In genomic region chr12:54352022-54352531, GRCh38 we compare ENCODE assay signal across 8 cellular contexts. TPM values are rescaled to one million over a fixed set of nuclear protein-coding genes. Genes with fewer than 3 reads are reported as not detected.
DNase-seq lines count a peak whose midpoint lies in the region; ATAC-seq and TF ChIP-seq lines count a peak whose summit lies in the region.

No MANE protein-coding gene starts in this region.

- ATAC-seq in activated CD8-positive, alpha-beta memory T cell treated with anti-CD3 and anti-CD28 coated beads, Interleukin-2, amount 10 ng/mL, durations not matched to agents 7 days and 5 days, result no peak
- peak; percentile 22 to 90 (median 79) for ATAC-seq in heart right ventricle

- H3K9me3 Mint-ChIP-seq in activated CD8-positive, alpha-beta memory T cell treated with anti-CD3 and anti-CD28 coated beads, Interleukin-2, amount 10 ng/mL, durations not matched to agents 7 days and 5 days (ENCODE audit: low read depth), result no peaks in the 10 kb centered on the region

- peaks cover 8% of the 10 kb centered on the region for H3K4me1 Mint-ChIP-seq in activated CD8-positive, alpha-beta memory T cell treated with anti-CD3 and anti-CD28 coated beads, Interleukin-2, amount 10 ng/mL, durations not matched to agents 7 days and 5 days

- intact Hi-C loops in heart right ventricle (cut with DNase I), result loop anchor here in 1 of 10 donors (10.0 kb wide), 1 partner anchor 337 kb away; no protein-coding TSS in a partner anchor

- H3K4me1 ChIP-seq in heart right ventricle (peaks cover 0 to 38% (median 17%) of the 10 kb centered on the region in 9 donors), rectal smooth muscle tissue (ENCODE audit: control insufficient read depth, insufficient read depth, low read length) (peaks cover 38% of the 10 kb centered on the region)

- no peaks in the 10 kb centered on the region for H3K27me3 ChIP-seq in heart right ventricle
- no peaks in the 10 kb centered on the region for H3K27me3 ChIP-seq in rectal smooth muscle tissue (ENCODE audit: control insufficient read depth, insufficient read depth, low read length)

- peaks cover 16% of the 10 kb centered on the region for H3K36me3 Mint-ChIP-seq in activated CD8-positive, alpha-beta memory T cell treated with anti-CD3 and anti-CD28 coated beads, Interleukin-2, amount 10 ng/mL, durations not matched to agents 7 days and 5 days

- no peak overlapping the region for H3K9ac ChIP-seq in rectal smooth muscle tissue (ENCODE audit: low read length)

- H3K4me3 ChIP-seq in heart right ventricle (peak overlapping the region in 8 of 10 donors; percentile 2 to 51 (median 36)), rectal smooth muscle tissue (ENCODE audit: low read length) (peak overlapping the region; percentile 52)

- no peak for TF ChIP-seq CTCF in heart right ventricle (IDR thresholded peaks at IDR 0.05)

- H3K27ac ChIP-seq in heart right ventricle, result peak overlapping the region; percentile 32 to 86 (median 74)
- peak overlapping the region; percentile 91 for H3K27ac ChIP-seq in rectal smooth muscle tissue (ENCODE audit: low read depth, low read length)

- CTCF ChIA-PET in activated CD8-positive, alpha-beta memory T cell treated with anti-CD3 and anti-CD28 coated beads, Interleukin-2, amount 10 ng/mL, durations not matched to agents 7 days and 5 days (lab: Charles Lee), result interaction anchor here (1.4 to 5.4 kb wide), 5 partner anchors 10 to 58 kb away, joined by 4 to 29 read pairs (median 6); partner anchors contain the start of gene COPZ1

- H3K4me3 Mint-ChIP-seq in activated CD8-positive, alpha-beta memory T cell treated with anti-CD3 and anti-CD28 coated beads, Interleukin-2, amount 10 ng/mL, durations not matched to agents 7 days and 5 days, result no peak overlapping the region

- peaks cover 0 to 52% (median 38%) of the 10 kb centered on the region in 9 donors for H3K36me3 ChIP-seq in heart right ventricle
- H3K36me3 ChIP-seq in rectal smooth muscle tissue (ENCODE audit: control insufficient read depth, insufficient read depth, low read length), result peaks cover 18% of the 10 kb centered on the region

- H3K27ac Mint-ChIP-seq in activated CD8-positive, alpha-beta memory T cell treated with anti-CD3 and anti-CD28 coated beads, Interleukin-2, amount 10 ng/mL, durations not matched to agents 7 days and 5 days, result no peak overlapping the region

- WGBS in heart right ventricle, 2 donors, result 16 to 35% methylated on average over 21 of the region's 21 CpGs

- DNase-seq in activated CD8-positive, alpha-beta memory T cell treated with anti-CD3 and anti-CD28 coated beads, Interleukin-2, amount 50 U/mL, for 4 hours, result peak; percentile 50
- no peak for DNase-seq in activated CD8-positive, alpha-beta memory T cell treated with anti-CD3 and anti-CD28 coated beads, Interleukin-2, amount 10 ng/mL, durations not matched to agents 7 days and 5 days
- peak; percentile 27 for DNase-seq in activated T-cell treated with anti-CD3 and anti-CD28 coated beads for 48 hours (ENCODE audit: low read depth)
- DNase-seq in heart right ventricle, result peak; percentile 48 to 65
- DNase-seq in glomerular visceral epithelial cell (ENCODE audit: extremely low spot score), result no peak
- no peak for DNase-seq in COLO829 (ENCODE audit: low spot score)
- no peak for DNase-seq in cortex of kidney (lab: John Stamatoyannopoulos, UW)

- no peaks in the 10 kb centered on the region for H3K27me3 Mint-ChIP-seq in activated CD8-positive, alpha-beta memory T cell treated with anti-CD3 and anti-CD28 coated beads, Interleukin-2, amount 10 ng/mL, durations not matched to agents 7 days and 5 days

- no peaks in the 10 kb centered on the region for H3K9me3 ChIP-seq in heart right ventricle

RNA-seq across cellular contexts. Expression of gene GPR84, which starts 12.2 kb away (rescaled TPM):
- under 1 TPM; 0.32 to 0.59 TPM for total RNA-seq in activated CD8-positive, alpha-beta memory T cell treated with anti-CD3 and anti-CD28 coated beads, Interleukin-2, amount 10 ng/mL, durations not matched to agents 7 days and 5 days
- 1 to 10 TPM in 1 of 10 donors, under 1 TPM in 3, not detected in 6; 0.15 to 2.9 (median 0.25) TPM for total RNA-seq in heart right ventricle
- polyA plus RNA-seq in heart right ventricle, result under 1 TPM in 1 of 2 donors, not detected in 1; 0.45 TPM

RNA-seq across cellular contexts. Expression of gene COPZ1, which starts 27.1 kb away (rescaled TPM):
- total RNA-seq in activated CD8-positive, alpha-beta memory T cell treated with anti-CD3 and anti-CD28 coated beads, Interleukin-2, amount 10 ng/mL, durations not matched to agents 7 days and 5 days, result 100 to 1,000 TPM in 1 of 2 experiments, 10 to 100 TPM in 1; 90.8 to 104 TPM
- total RNA-seq in heart right ventricle, result 100 to 1,000 TPM; 111 to 143 (median 131) TPM
- 100 to 1,000 TPM in 1 of 2 donors, 10 to 100 TPM in 1; 64.0 to 152 TPM for polyA plus RNA-seq in heart right ventricle

RNA-seq across cellular contexts. Expression of gene ZNF385A, which starts 32.5 kb away (rescaled TPM):
- under 1 TPM; 0.30 to 0.91 TPM for total RNA-seq in activated CD8-positive, alpha-beta memory T cell treated with anti-CD3 and anti-CD28 coated beads, Interleukin-2, amount 10 ng/mL, durations not matched to agents 7 days and 5 days
- total RNA-seq in heart right ventricle, result 10 to 100 TPM in 2 of 10 donors, 1 to 10 TPM in 8; 3.8 to 19.1 (median 4.8) TPM
- polyA plus RNA-seq in heart right ventricle, result 10 to 100 TPM in 1 of 2 donors, 1 to 10 TPM in 1; 8.1 to 10.5 TPM

RNA-seq across cellular contexts. Expression of gene NFE2, which starts 51.3 kb away (rescaled TPM):
- total RNA-seq in activated CD8-positive, alpha-beta memory T cell treated with anti-CD3 and anti-CD28 coated beads, Interleukin-2, amount 10 ng/mL, durations not matched to agents 7 days and 5 days, result not detected
- 1 to 10 TPM in 1 of 10 donors, under 1 TPM in 8, not detected in 1; 0.17 to 1.4 (median 0.50) TPM for total RNA-seq in heart right ventricle
- under 1 TPM in 1 of 2 donors, not detected in 1; 0.28 TPM for polyA plus RNA-seq in heart right ventricle

Comparison
In these comparisons a context has a peak if more than half of its experiments do, and no peak if none do; other contexts are left out.
1. DNase-seq: peak in activated CD8-positive, alpha-beta memory T cell treated with anti-CD3 and anti-CD28 coated beads, Interleukin-2, amount 50 U/mL, for 4 hours (single experiment), activated T-cell treated with anti-CD3 and anti-CD28 coated beads for 48 hours (single experiment) and heart right ventricle (2 of 2); none in activated CD8-positive, alpha-beta memory T cell treated with anti-CD3 and anti-CD28 coated beads, Interleukin-2, amount 10 ng/mL, durations not matched to agents 7 days and 5 days (single experiment), glomerular visceral epithelial cell (single experiment), COLO829 (single experiment) and cortex of kidney (single experiment).